22 cellular contexts compared by ENCODE assay signal in the genomic region with DNA sequence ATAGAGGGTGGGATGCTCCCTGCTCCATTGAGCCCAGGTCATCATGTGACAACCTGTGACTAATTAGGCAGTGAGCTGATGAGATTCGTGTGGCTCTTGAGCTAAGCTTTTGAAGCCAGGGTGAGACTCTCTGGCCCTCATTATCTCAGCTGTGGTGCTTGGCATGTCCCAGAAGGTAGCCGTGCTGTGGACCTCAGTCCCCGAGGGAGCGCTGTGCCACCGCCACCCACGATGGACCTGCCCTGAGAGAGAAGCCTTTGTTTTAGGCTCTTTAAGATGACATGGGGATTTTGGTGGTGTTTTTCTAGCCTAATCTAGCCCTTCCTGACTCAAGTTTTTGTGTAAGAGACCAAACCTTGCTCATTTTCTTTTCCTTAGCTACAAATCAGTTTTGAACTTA.
DNase-seq lines count a peak whose midpoint lies in the region; ATAC-seq and TF ChIP-seq lines count a peak whose summit lies in the region.
"Had no signal": no experiment of that assay in that cellular context is flagged by ENCODE, and none has a peak within 500 bp of the region (broad histone marks: within the 10 kb centered on the region; RNA-seq: fewer than 3 reads in every experiment).

No MANE protein-coding gene starts in this region.

- H3K4me2 ChIP-seq in neuronal stem cell (ENCODE audit: insufficient read depth, low read length, poor library complexity, severe bottlenecking): no peak overlapping the region
- H3K4me2 ChIP-seq: GM23338 had no signal

- ATAC-seq in GM18868 (IDR thresholded peaks at IDR 0.05; ENCODE audit: unreplicated experiment): peak; percentile 62
- ATAC-seq in HG02678 (IDR thresholded peaks at IDR 0.05; ENCODE audit: unreplicated experiment): peak; percentile 36
- ATAC-seq: GM23338, K562, PC-3, T-helper 17 cell had no signal

- no peak for TF ChIP-seq CTCF in GM06990 (IDR thresholded peaks at IDR 0.05; ENCODE audit: insufficient read depth, low read length, poor library complexity, severe bottlenecking)

- H3K9me3 ChIP-seq in neuronal stem cell (replicated peaks in 1 of 2; ENCODE audit: control insufficient read depth in 2 of 2, insufficient read depth in 1 of 2, low read depth in 1 of 2, low read length in 2 of 2): no peaks in the 10 kb centered on the region
- H3K9me3 ChIP-seq: HAP-1, MG63 had no signal

- peak overlapping the region; percentile 12 for H3K18ac ChIP-seq in neuronal stem cell (ENCODE audit: low read length)

- no peak overlapping the region for H2AFZ ChIP-seq in neuronal stem cell (ENCODE audit: low read length)
- H2AFZ ChIP-seq: GM23338 had no signal

- H4K91ac ChIP-seq in neuronal stem cell (ENCODE audit: low read depth, low read length, poor library complexity): no peak overlapping the region

- H3K4me3 ChIP-seq in GM06990 (replicated peaks; ENCODE audit: low read depth, low read length): no peak overlapping the region
- no peak overlapping the region for H3K4me3 ChIP-seq in neuronal stem cell (ENCODE audit: low read length in 2 of 2)
- H3K4me3 ChIP-seq: GM23338, HAP-1, K562, MG63, SK-N-MC had no signal

- H2BK120ac ChIP-seq in neuronal stem cell (ENCODE audit: low read depth, low read length): no peak overlapping the region

- H3K14ac ChIP-seq in neuronal stem cell (ENCODE audit: low read length): no peak overlapping the region

- peak; percentile 39 for DNase-seq in GM06990 (ENCODE audit: extremely low read depth, insufficient read length)
- no peak for DNase-seq in neuronal stem cell (ENCODE audit: low spot score)
- DNase-seq in NCI-H1092 treated with DMSO at 0.1 percent for 48 hours (lab: John Stamatoyannopoulos, UW): no peak
- no peak for DNase-seq in RKO (ENCODE audit: low spot score)
- no peak for DNase-seq in AG08396 (ENCODE audit: low spot score)
- DNase-seq: DND-41, MG63, NCI-H1417 treated with DMSO at 0.1 percent for 48 hours, NCI-H187 treated with DMSO at 0.1 percent for 48 hours, NCI-H2107, NCI-H774, PC-3, SHP77 treated with DMSO at 0.1 percent for 48 hours, SW 1271, T-helper 17 cell had no signal

- H3K79me1 ChIP-seq in neuronal stem cell (ENCODE audit: low read depth, low read length): no peaks in the 10 kb centered on the region

- H2BK12ac ChIP-seq in neuronal stem cell (ENCODE audit: low read length): no peak overlapping the region

- no peak overlapping the region for H3K9ac ChIP-seq in neuronal stem cell (ENCODE audit: low read depth, low read length, poor library complexity)

- no peak overlapping the region for H4K8ac ChIP-seq in neuronal stem cell (ENCODE audit: low read depth, low read length)

- no CpG with 5 or more reads among the region's 6 CpGs for WGBS in neuronal stem cell (ENCODE audit: extremely low coverage in 2 of 2, insufficient read length in 2 of 2, insufficient replicate concordance in 1 of 2), 2 donors

- no peak overlapping the region for H2AK5ac ChIP-seq in neuronal stem cell (ENCODE audit: low read depth, low read length)

- H3K4ac ChIP-seq in neuronal stem cell (ENCODE audit: low read length): no peak overlapping the region

- H3K36me3 ChIP-seq in GM06990 (ENCODE audit: control insufficient read depth, insufficient read depth, low read length): no peaks in the 10 kb centered on the region
- no peaks in the 10 kb centered on the region for H3K36me3 ChIP-seq in neuronal stem cell (replicated peaks in 1 of 2; ENCODE audit: control insufficient read depth in 2 of 2, insufficient read depth in 2 of 2, low read length in 2 of 2)
- H3K36me3 ChIP-seq: HAP-1, MG63 had no signal

- H2BK5ac ChIP-seq in neuronal stem cell (ENCODE audit: low read length): no peak overlapping the region

- H3K4me1 ChIP-seq in neuronal stem cell (ENCODE audit: control insufficient read depth in 2 of 2, insufficient read depth in 1 of 2, low read depth in 1 of 2, low read length in 2 of 2): peaks cover 0 to 15% of the 10 kb centered on the region in 2 donors

- no peak overlapping the region for H3K27ac ChIP-seq in neuronal stem cell (replicated peaks; ENCODE audit: low read length)
- H3K27ac ChIP-seq: RWPE1, SK-N-MC had no signal

- H3K27me3 ChIP-seq in GM06990 (replicated peaks; ENCODE audit: control insufficient read depth, insufficient read depth, low read length): no peaks in the 10 kb centered on the region
- H3K27me3 ChIP-seq in neuronal stem cell (ENCODE audit: control insufficient read depth in 3 of 3, insufficient read depth in 3 of 3, low read depth in 1 of 3, low read length in 3 of 3): no peaks in the 10 kb centered on the region
- H3K27me3 ChIP-seq: MG63 had no signal

- H3K23ac ChIP-seq in neuronal stem cell (ENCODE audit: low read depth, low read length, poor library complexity): no peak overlapping the region

- no peak overlapping the region for H2BK15ac ChIP-seq in neuronal stem cell (ENCODE audit: low read length)
